In genomic region chr19:54190942-54191670, GRCh38 we compare ENCODE assay signal across 8 cellular contexts. TPM values are rescaled to one million over a fixed set of nuclear protein-coding genes. Genes with fewer than 3 reads are reported as not detected.
DNase-seq lines count a peak whose midpoint lies in the region; ATAC-seq, FAIRE-seq and TF ChIP-seq lines count a peak whose summit lies in the region.

TSS of gene TSEN34 (plus strand) at chr19:54191308. CDS start at chr19:54191365, 57 bp downstream.

- H3K9me3 Mint-ChIP-seq in activated naive CD4-positive, alpha-beta T cell treated with anti-CD3 and anti-CD28 coated beads, Interleukin-2, amount 50 U/mL, for 24 hours: no peaks in the 10 kb centered on the region

- intact Hi-C loops in Right ventricle myocardium superior (cut with DNase I): no loop called here
- intact Hi-C loops in pancreas (cut with DNase I): no loop called here

- peak within 1 kb of the TSS; percentile 100 for H3K27ac Mint-ChIP-seq in activated naive CD4-positive, alpha-beta T cell treated with anti-CD3 and anti-CD28 coated beads, Interleukin-2, amount 50 U/mL, for 24 hours

- H3K4me2 ChIP-seq in KMS-11: peak within 1 kb of the TSS; percentile 95

- TF ChIP-seq EP300 in upper lobe of left lung (IDR thresholded peaks at IDR 0.05): no peak

- H3K4me3 Mint-ChIP-seq in activated naive CD4-positive, alpha-beta T cell treated with anti-CD3 and anti-CD28 coated beads, Interleukin-2, amount 50 U/mL, for 24 hours: peak within 1 kb of the TSS; percentile 97

- peak within 1 kb of the TSS; percentile 70 for H2AFZ ChIP-seq in KMS-11 (ENCODE audit: low read depth)

- DNase-seq in GDM1 (lab: John Stamatoyannopoulos, UW): peak; percentile 88
- peak; percentile 94 for DNase-seq in RPMI8226
- peak; percentile 93 for DNase-seq in Right ventricle myocardium superior
- peak in 4 of 6 donors; percentile 88 to 96 (median 94) for DNase-seq in pancreas
- DNase-seq in upper lobe of left lung: peak; percentile 93 to 98

- peak; percentile 14 for ATAC-seq in GM21786 (IDR thresholded peaks at IDR 0.05; ENCODE audit: unreplicated experiment)
- ATAC-seq in Right ventricle myocardium superior (ENCODE audit: poor library complexity): peak; percentile 59
- peak; percentile 40 to 57 (median 50) for ATAC-seq in pancreas
- ATAC-seq in upper lobe of left lung (ENCODE audit: low FRiP score in 2 of 2): peak; percentile 52 to 67

- H3K27me3 Mint-ChIP-seq in activated naive CD4-positive, alpha-beta T cell treated with anti-CD3 and anti-CD28 coated beads, Interleukin-2, amount 50 U/mL, for 24 hours: no peaks in the 10 kb centered on the region

- peaks cover 3% of the 10 kb centered on the region; the same call in 1 of the 2 replicates for H3K79me2 ChIP-seq in KMS-11 (ENCODE audit: insufficient read depth, low read depth)

- H3K9me3 ChIP-seq in pancreas (no peaks in the 10 kb centered on the region), upper lobe of left lung (no peaks in the 10 kb centered on the region)

- H3K4me3 ChIP-seq in KMS-11 (IDR thresholded peaks at IDR 0.05; ENCODE audit: insufficient read depth, low read depth, low read length) (no peak within 1 kb of the TSS), pancreas (peak within 1 kb of the TSS; percentile 62 to 91 (median 78)), upper lobe of left lung (peak within 1 kb of the TSS; percentile 73 to 85 (median 80))

- H3K27ac ChIP-seq in KMS-11 (peak within 1 kb of the TSS; percentile 94), pancreas (peak within 1 kb of the TSS; percentile 98 to 100 (median 99)), upper lobe of left lung (peak within 1 kb of the TSS; percentile 99 to 100 (median 99))

- WGBS in pancreas, 2 donors: 0% methylated on average over 69 to 76 of the region's 76 CpGs
- 1% methylated on average over 16 to 17 of the region's 76 CpGs for WGBS in upper lobe of left lung, 2 donors

- no peak for TF ChIP-seq CTCF in KMS-11 (conservative IDR thresholded peaks at IDR 0.05; ENCODE audit: low read depth, low read length)
- TF ChIP-seq CTCF in pancreas (IDR thresholded peaks at IDR 0.05): no peak
- TF ChIP-seq CTCF in upper lobe of left lung (IDR thresholded peaks at IDR 0.05): peak in 2 of 6 experiments; percentile 9 to 25

- H3K36me3 Mint-ChIP-seq in activated naive CD4-positive, alpha-beta T cell treated with anti-CD3 and anti-CD28 coated beads, Interleukin-2, amount 50 U/mL, for 24 hours: peaks cover 5% of the 10 kb centered on the region

- H4K20me1 ChIP-seq in KMS-11 (ENCODE audit: insufficient read depth): no peaks in the 10 kb centered on the region

- H3K36me3 ChIP-seq in KMS-11 (ENCODE audit: insufficient read depth) (no peaks in the 10 kb centered on the region), pancreas (peaks cover 0 to 6% (median 5%) of the 10 kb centered on the region in 3 donors), upper lobe of left lung (peaks cover 0 to 29% (median 19%) of the 10 kb centered on the region in 4 donors)

- FAIRE-seq in pancreas (lab: Jason Lieb, UNC): no peak

- peak within 1 kb of the TSS; percentile 93 for H3K9ac ChIP-seq in KMS-11

- peak in 3 of 4 donors; percentile 32 to 92 (median 89) for TF ChIP-seq POLR2A in upper lobe of left lung (IDR thresholded peaks at IDR 0.05)

- peaks cover 38% of the 10 kb centered on the region for H3K4me1 Mint-ChIP-seq in activated naive CD4-positive, alpha-beta T cell treated with anti-CD3 and anti-CD28 coated beads, Interleukin-2, amount 50 U/mL, for 24 hours

- H3K27me3 ChIP-seq in KMS-11 (ENCODE audit: insufficient read depth, low read depth): no peaks in the 10 kb centered on the region
- H3K27me3 ChIP-seq in pancreas: no peaks in the 10 kb centered on the region
- H3K27me3 ChIP-seq in upper lobe of left lung: no peaks in the 10 kb centered on the region

- H3K4me1 ChIP-seq in KMS-11 (ENCODE audit: low read depth, poor library complexity, severe bottlenecking): peaks cover 18% of the 10 kb centered on the region
- H3K4me1 ChIP-seq in pancreas: peaks cover 19 to 28% (median 22%) of the 10 kb centered on the region in 3 donors
- H3K4me1 ChIP-seq in upper lobe of left lung: peaks cover 19 to 33% (median 22%) of the 10 kb centered on the region in 4 donors

RNA-seq across cellular contexts. Expression of gene TSEN34, which starts in this region (rescaled TPM):
- 14.3 TPM for total RNA-seq in Right ventricle myocardium superior
- total RNA-seq in pancreas: 10 to 100 TPM; 16.8 to 24.7 (median 19.4) TPM
- 10 to 100 TPM; 19.5 to 33.3 TPM for polyA plus RNA-seq in pancreas
- 10 to 100 TPM; 43.2 to 78.4 (median 49.7) TPM for total RNA-seq in upper lobe of left lung
